In genomic region chr22:19764050-19764593, GRCh38 we compare ENCODE assay signal across 31 cellular contexts. TPM values are rescaled to one million over a fixed set of nuclear protein-coding genes. Genes with fewer than 3 reads are reported as not detected.
"Had no signal": no experiment of that assay in that cellular context is flagged by ENCODE, and none has a peak within 500 bp of the region (broad histone marks: within the 10 kb centered on the region; RNA-seq: fewer than 3 reads in every experiment).

No MANE protein-coding gene starts in this region.

- ATAC-seq: effector memory CD8-positive, alpha-beta T cell; gastroesophageal sphincter; left cardiac atrium; lower lobe of right lung; pancreas; sciatic nerve; stimulated activated memory B cell treated with anti-CD40 and anti-IgM and Interleukin-4, amounts not matched to agents 10 μg/mL and 1 μg/mL and 100 μg/mL, for 72 hours had no signal

- H3K27ac Mint-ChIP-seq: dendritic cell treated with granulocyte-macrophage colony-stimulating factor and Interleukin-4, amounts not matched to agents 40 ng/mL and 50 ng/mL, for 4 days; effector memory CD8-positive, alpha-beta T cell; memory B cell; naive B cell; progenitor cell of endocrine pancreas; stimulated activated memory B cell treated with anti-CD40 and anti-IgM and Interleukin-4, amounts not matched to agents 10 μg/mL and 1 μg/mL and 100 μg/mL, for 72 hours; stimulated activated naive CD8-positive, alpha-beta T cell treated with anti-CD3 and anti-CD28 coated beads, Interleukin-15, Interleukin-2, amounts not matched to agents 100 ng/mL and 50 ng/mL, for 24 hours; type B pancreatic cell had no signal

- H3K36me3 ChIP-seq: esophagus squamous epithelium, gastroesophageal sphincter, left ventricle myocardium inferior, lower lobe of right lung, pancreas, spleen, thoracic aorta had no signal

- H3K27ac ChIP-seq: esophagus squamous epithelium, gastroesophageal sphincter, left ventricle myocardium inferior, lower lobe of right lung, pancreas, spleen, thoracic aorta had no signal

- H3K4me3 Mint-ChIP-seq: dendritic cell treated with granulocyte-macrophage colony-stimulating factor and Interleukin-4, amounts not matched to agents 40 ng/mL and 50 ng/mL, for 4 days; stimulated activated memory B cell treated with anti-CD40 and anti-IgM and Interleukin-4, amounts not matched to agents 10 μg/mL and 1 μg/mL and 100 μg/mL, for 72 hours had no signal

- DNase-seq: cerebellar nuclear complex; effector memory CD8-positive, alpha-beta T cell; esophagus squamous epithelium; foreskin fibroblast; glutamatergic neuron; kidney; left cardiac atrium; left ventricle myocardium inferior; lower lobe of right lung; midbrain; naive B cell; occipital lobe; spleen; stimulated activated CD4-positive, alpha-beta T cell treated with anti-CD3 and anti-CD28 coated beads, Interleukin-15, amount 100 ng/mL, for 24 hours; stimulated activated CD4-positive, alpha-beta T cell treated with anti-CD3 and anti-CD28 coated beads, Interleukin-1b, Interleukin-23, amount 100 ng/mL, for 48 hours; stimulated activated CD4-positive, alpha-beta T cell treated with anti-CD3 and anti-CD28 coated beads, Interleukin-4, amount 100 ng/mL, for 24 hours had no signal

- H3K4me3 ChIP-seq: esophagus squamous epithelium, gastroesophageal sphincter, left ventricle myocardium inferior, lower lobe of right lung, pancreas, spleen, thoracic aorta had no signal

- FAIRE-seq: colon, kidney, pancreas, urothelium cell line had no signal

- H3K9me3 Mint-ChIP-seq: dendritic cell treated with granulocyte-macrophage colony-stimulating factor and Interleukin-4, amounts not matched to agents 40 ng/mL and 50 ng/mL, for 4 days; effector memory CD8-positive, alpha-beta T cell; memory B cell; stimulated activated memory B cell treated with anti-CD40 and anti-IgM and Interleukin-4, amounts not matched to agents 10 μg/mL and 1 μg/mL and 100 μg/mL, for 72 hours; stimulated activated naive CD8-positive, alpha-beta T cell treated with anti-CD3 and anti-CD28 coated beads, Interleukin-15, Interleukin-2, amounts not matched to agents 100 ng/mL and 50 ng/mL, for 24 hours; type B pancreatic cell had no signal

- H3K9me3 ChIP-seq: esophagus squamous epithelium, gastroesophageal sphincter, left ventricle myocardium inferior, lower lobe of right lung, pancreas, spleen, thoracic aorta had no signal

RNA-seq across cellular contexts. Expression of gene TBX1, which starts 3.5 kb away (rescaled TPM):
- total RNA-seq: epithelial cell of proximal tubule had no signal
- polyA plus RNA-seq: neural cell had no signal

RNA-seq across cellular contexts. Expression of gene GP1BB, which starts 40.8 kb away (rescaled TPM):
- total RNA-seq: left cardiac atrium, left ventricle myocardium inferior, renal cortical epithelial cell had no signal
